Comparison of ENCODE assay signal across 25 cellular contexts in the genomic region with DNA sequence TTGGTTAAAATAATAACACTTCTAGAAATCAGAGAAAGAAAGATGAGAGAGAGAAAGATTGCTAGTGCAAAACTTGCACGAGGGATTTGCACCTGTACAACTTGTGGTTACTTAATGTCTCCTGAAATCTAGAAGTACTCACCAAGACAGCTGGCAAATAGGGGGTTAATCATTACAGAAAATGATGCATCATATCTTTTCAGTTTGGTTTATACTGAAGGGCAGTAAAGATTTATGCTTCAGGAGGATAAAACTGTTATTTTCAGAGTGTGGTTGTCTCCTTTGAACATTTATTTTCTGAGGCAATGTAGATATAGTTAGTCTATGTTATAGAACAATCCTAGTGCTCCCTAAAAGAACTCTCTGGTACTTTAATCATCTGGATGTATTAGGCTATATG. TPM values are rescaled to one million over a fixed set of nuclear protein-coding genes. Genes with fewer than 3 reads are reported as not detected.
A peak's percentile ranks its signal among the peaks of the same experiment; 100 is the strongest.
DNase-seq lines count a peak whose midpoint lies in the region; ATAC-seq and TF ChIP-seq lines count a peak whose summit lies in the region.
"Had no signal": no experiment of that assay in that cellular context is flagged by ENCODE, and none has a peak within 500 bp of the region (broad histone marks: within the 10 kb centered on the region; RNA-seq: fewer than 3 reads in every experiment).

No MANE protein-coding gene starts in this region.

- ATAC-seq in GM18873 (IDR thresholded peaks at IDR 0.05; ENCODE audit: low FRiP score, unreplicated experiment) (peak; percentile 55), GM21529 (IDR thresholded peaks at IDR 0.05; ENCODE audit: unreplicated experiment) (peak; percentile 63), HG03097 (IDR thresholded peaks at IDR 0.05; ENCODE audit: low FRiP score, unreplicated experiment) (peak; percentile 57)
- ATAC-seq: GM23338; natural killer cell; psoas muscle; SK-N-SH treated with all-trans-retinoic acid at 6 μM for 48 hours; stimulated activated naive CD8-positive, alpha-beta T cell treated with anti-CD3 and anti-CD28 coated beads, Interleukin-15, Interleukin-2, amounts not matched to agents 100 U/mL and 50 U/mL, for 24 hours had no signal

- H3K9me3 ChIP-seq in colonic mucosa (no peaks in the 10 kb centered on the region), right atrium auricular region (no peaks in the 10 kb centered on the region)
- H3K9me3 ChIP-seq: adrenal gland, psoas muscle, testis had no signal

- H3K4me3 ChIP-seq in colonic mucosa (no peak overlapping the region), right atrium auricular region (no peak overlapping the region)
- H3K4me3 ChIP-seq: adrenal gland, GM23338, psoas muscle, testis had no signal

- DNase-seq in colonic mucosa (no peak), iPS-NIHi11 (ENCODE audit: low spot score) (no peak), right atrium auricular region (ENCODE audit: low spot score) (no peak)
- DNase-seq in effector CD8-positive, alpha-beta T cell (lab: John Stamatoyannopoulos, UW) = no peak
- DNase-seq in stimulated activated CD4-positive, alpha-beta T cell treated with anti-CD3 and anti-CD28 coated beads, Interleukin-2, amount 100 ng/mL, for 48 hours = no peak
- DNase-seq: activated CD4-positive, alpha-beta T cell treated with anti-CD3 and anti-CD28 coated beads, Interleukin-2, amount 10 ng/mL, durations not matched to agents 24 days and 14 days; activated naive CD4-positive, alpha-beta T cell treated with Interleukin-2 at 50 U/mL for 16 hours; activated T-cell treated with anti-CD3 and anti-CD28 coated beads, Interleukin-2, amount 50 U/mL, for 24 hours; adrenal gland; HFFc6; natural killer cell; NCI-H524; occipital lobe; psoas muscle; stimulated activated naive CD8-positive, alpha-beta T cell treated with anti-CD3 and anti-CD28 coated beads, Interleukin-15, Interleukin-2, amounts not matched to agents 100 U/mL and 50 U/mL, for 24 hours; T-helper 2 cell; testis had no signal

- no peaks in the 10 kb centered on the region for H3K27me3 ChIP-seq in colonic mucosa
- H3K27me3 ChIP-seq in right atrium auricular region = no peaks in the 10 kb centered on the region
- H3K27me3 ChIP-seq: adrenal gland, testis had no signal

- no peak for TF ChIP-seq CTCF in colonic mucosa (IDR thresholded peaks at IDR 0.05)
- TF ChIP-seq CTCF in right atrium auricular region (IDR thresholded peaks at IDR 0.05) = no peak

- intact Hi-C loops in colonic mucosa (cut with DNase I) = no loop called here

- H3K36me3 ChIP-seq in colonic mucosa = no peaks in the 10 kb centered on the region
- H3K36me3 ChIP-seq in right atrium auricular region = no peaks in the 10 kb centered on the region
- H3K36me3 ChIP-seq: adrenal gland had no signal

- H3K27ac ChIP-seq in colonic mucosa (peak overlapping the region; percentile 15), right atrium auricular region (no peak overlapping the region)
- H3K27ac ChIP-seq: adrenal gland, epithelial cell of prostate, psoas muscle, testis had no signal

- H3K9ac ChIP-seq in colonic mucosa (ENCODE audit: low read depth in 2 of 2, low read length in 2 of 2) = no peak overlapping the region

- H3K4me1 ChIP-seq in colonic mucosa = no peaks in the 10 kb centered on the region
- H3K4me1 ChIP-seq in right atrium auricular region = no peaks in the 10 kb centered on the region
- H3K4me1 ChIP-seq: adrenal gland, psoas muscle, testis had no signal

RNA-seq across cellular contexts. Expression of a gene that starts 13.2 kb away (rescaled TPM):
- total RNA-seq in colonic mucosa (10 to 100 TPM; 34.4 to 73.7 TPM), right atrium auricular region (not detected)
- total RNA-seq: activated CD4-positive, alpha-beta T cell treated with anti-CD3 and anti-CD28 coated beads, Interleukin-2, amount 10 ng/mL, durations not matched to agents 24 days and 14 days; adrenal gland; glomerular endothelial cell; HFFc6; lower leg skin; natural killer cell; occipital lobe; psoas muscle; testis had no signal

Comparison
In these comparisons a context has a peak if more than half of its experiments do, and no peak if none do; other contexts are left out.
1. RNA of a gene that starts 13.2 kb away (total RNA-seq): 34.4 to 73.7 TPM in colonic mucosa; not detected in right atrium auricular region; every median in the first group is over 10 times any median in the second.
2. Peak in every context shown above with its lines, with median percentiles within 50 percentile points of each other: ATAC-seq.